11 cellular contexts compared by ENCODE assay signal in the genomic region with DNA sequence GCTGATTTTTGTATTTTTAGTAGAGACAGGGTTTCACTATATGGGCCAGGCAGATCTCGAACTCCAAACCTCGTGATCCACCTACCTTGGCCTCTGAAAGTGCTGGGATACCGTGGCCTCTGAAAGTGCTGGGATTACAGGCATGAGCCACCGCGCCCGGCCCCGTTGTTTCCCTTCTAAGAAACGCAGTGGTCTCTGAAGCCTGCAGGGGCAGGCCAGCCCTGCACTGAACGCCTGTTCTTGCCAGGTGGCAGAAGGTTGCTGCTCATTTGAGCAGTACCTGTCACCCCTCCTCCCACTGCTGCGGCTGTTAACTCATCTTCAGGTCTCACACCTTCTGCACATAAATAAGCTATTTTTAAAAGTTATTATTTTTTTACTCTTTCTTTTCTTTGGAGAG. TPM values are rescaled to one million over a fixed set of nuclear protein-coding genes. Genes with fewer than 3 reads are reported as not detected.
DNase-seq lines count a peak whose midpoint lies in the region; ATAC-seq, FAIRE-seq and TF ChIP-seq lines count a peak whose summit lies in the region.
"Had no signal": no experiment of that assay in that cellular context is flagged by ENCODE, and none has a peak within 500 bp of the region (broad histone marks: within the 10 kb centered on the region; RNA-seq: fewer than 3 reads in every experiment).

No MANE protein-coding gene starts in this region.

- DNase-seq in NCI-H82 (lab: John Stamatoyannopoulos, UW) = peak; percentile 43
- DNase-seq in NCI-H82 treated with DMSO at 0.1 percent for 48 hours (lab: John Stamatoyannopoulos, UW; ENCODE audit: unreplicated experiment) = no peak
- peak; percentile 51 for DNase-seq in iPS-NIHi7 (ENCODE audit: extremely low spot score)
- DNase-seq in KG1 (lab: John Stamatoyannopoulos, UW) = no peak
- no peak for DNase-seq in activated naive CD8-positive, alpha-beta T cell treated with anti-CD3 and anti-CD28 coated beads, Interleukin-2, amount 50 U/mL, for 24 hours
- DNase-seq in GM12891 (ENCODE audit: insufficient read length, low spot score) = no peak

- no peaks in the 10 kb centered on the region for H3K36me3 Mint-ChIP-seq in activated naive CD8-positive, alpha-beta T cell treated with anti-CD3 and anti-CD28 coated beads, Interleukin-2, amount 50 U/mL, for 24 hours (ENCODE audit: low read depth)
- H3K36me3 Mint-ChIP-seq: CD14-positive monocyte had no signal

- TF ChIP-seq POLR2A in GM12891 (IDR thresholded peaks at IDR 0.05; ENCODE audit: low read depth, low read length) = no peak

- peaks cover 8% of the 10 kb centered on the region for H3K4me1 Mint-ChIP-seq in activated naive CD8-positive, alpha-beta T cell treated with anti-CD3 and anti-CD28 coated beads, Interleukin-2, amount 50 U/mL, for 24 hours

- no peak for FAIRE-seq in GM12891 (lab: Jason Lieb, UNC)

- no peak overlapping the region for H3K27ac Mint-ChIP-seq in activated naive CD8-positive, alpha-beta T cell treated with anti-CD3 and anti-CD28 coated beads, Interleukin-2, amount 50 U/mL, for 24 hours
- H3K27ac Mint-ChIP-seq: activated CD4-positive, alpha-beta T cell treated with anti-CD3 and anti-CD28 coated beads, Interleukin-2, amount 10 ng/mL, durations not matched to agents 24 days and 14 days had no signal

- ATAC-seq in SK-N-SH treated with all-trans-retinoic acid at 6 μM for 48 hours = 0 out of 3 replicates have a peak, but pooled peaks have one; percentile 7
- no peak for ATAC-seq in activated naive CD8-positive, alpha-beta T cell treated with anti-CD3 and anti-CD28 coated beads, Interleukin-2, amount 50 U/mL, for 24 hours
- no peak for ATAC-seq in activated CD4-positive, CD25-positive, alpha-beta regulatory T cell treated with anti-CD3 and anti-CD28 coated beads, Interleukin-2, amount 50 U/mL, for 24 hours

- peaks cover 12% of the 10 kb centered on the region for H3K27me3 Mint-ChIP-seq in activated naive CD8-positive, alpha-beta T cell treated with anti-CD3 and anti-CD28 coated beads, Interleukin-2, amount 50 U/mL, for 24 hours

- no peak overlapping the region for H3K4me3 Mint-ChIP-seq in activated naive CD8-positive, alpha-beta T cell treated with anti-CD3 and anti-CD28 coated beads, Interleukin-2, amount 50 U/mL, for 24 hours
- H3K4me3 Mint-ChIP-seq: activated CD4-positive, alpha-beta T cell treated with anti-CD3 and anti-CD28 coated beads, Interleukin-2, amount 10 ng/mL, durations not matched to agents 24 days and 14 days; central memory CD8-positive, alpha-beta T cell had no signal

- no peaks in the 10 kb centered on the region for H3K9me3 Mint-ChIP-seq in activated naive CD8-positive, alpha-beta T cell treated with anti-CD3 and anti-CD28 coated beads, Interleukin-2, amount 50 U/mL, for 24 hours
- H3K9me3 Mint-ChIP-seq: activated CD4-positive, alpha-beta T cell treated with anti-CD3 and anti-CD28 coated beads, Interleukin-2, amount 10 ng/mL, durations not matched to agents 24 days and 14 days; CD14-positive monocyte; central memory CD8-positive, alpha-beta T cell had no signal

TF ChIP-seq in SK-N-SH treated with all-trans-retinoic acid at 6 μM for 48 hours, 23 proteins besides CTCF, POLR2A, EP300 and RAD21 (continues in another document):
- TF ChIP-seq ISL1 (CRISPR knock-in tag; IDR thresholded peaks at IDR 0.05) (no peak), ZFP30 (CRISPR knock-in tag; IDR thresholded peaks at IDR 0.05) (no peak), ZNF70 (CRISPR knock-in tag; IDR thresholded peaks at IDR 0.05) (no peak), ZC3H10 (CRISPR knock-in tag; IDR thresholded peaks at IDR 0.05) (no peak), BACH2 (CRISPR knock-in tag; IDR thresholded peaks at IDR 0.05; ENCODE audit: borderline replicate concordance) (no peak), PPARA (CRISPR knock-in tag; IDR thresholded peaks at IDR 0.05; ENCODE audit: borderline replicate concordance) (no peak), ZFP3 (CRISPR knock-in tag; IDR thresholded peaks at IDR 0.05) (no peak), TOX (CRISPR knock-in tag; IDR thresholded peaks at IDR 0.05; ENCODE audit: borderline replicate concordance) (no peak), CSDC2 (CRISPR knock-in tag; IDR thresholded peaks at IDR 0.05) (no peak), ZNF8 (CRISPR knock-in tag; IDR thresholded peaks at IDR 0.05) (no peak)
- TF ChIP-seq, protein P1, sequence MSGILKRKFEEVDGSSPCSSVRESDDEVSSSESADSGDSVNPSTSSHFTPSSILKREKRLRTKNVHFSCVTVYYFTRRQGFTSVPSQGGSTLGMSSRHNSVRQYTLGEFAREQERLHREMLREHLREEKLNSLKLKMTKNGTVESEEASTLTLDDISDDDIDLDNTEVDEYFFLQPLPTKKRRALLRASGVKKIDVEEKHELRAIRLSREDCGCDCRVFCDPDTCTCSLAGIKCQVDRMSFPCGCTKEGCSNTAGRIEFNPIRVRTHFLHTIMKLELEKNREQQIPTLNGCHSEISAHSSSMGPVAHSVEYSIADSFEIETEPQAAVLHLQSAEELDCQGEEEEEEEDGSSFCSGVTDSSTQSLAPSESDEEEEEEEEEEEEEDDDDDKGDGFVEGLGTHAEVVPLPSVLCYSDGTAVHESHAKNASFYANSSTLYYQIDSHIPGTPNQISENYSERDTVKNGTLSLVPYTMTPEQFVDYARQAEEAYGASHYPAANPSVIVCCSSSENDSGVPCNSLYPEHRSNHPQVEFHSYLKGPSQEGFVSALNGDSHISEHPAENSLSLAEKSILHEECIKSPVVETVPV (CRISPR knock-in tag; IDR thresholded peaks at IDR 0.05) = no peak
- TF ChIP-seq, protein P2, sequence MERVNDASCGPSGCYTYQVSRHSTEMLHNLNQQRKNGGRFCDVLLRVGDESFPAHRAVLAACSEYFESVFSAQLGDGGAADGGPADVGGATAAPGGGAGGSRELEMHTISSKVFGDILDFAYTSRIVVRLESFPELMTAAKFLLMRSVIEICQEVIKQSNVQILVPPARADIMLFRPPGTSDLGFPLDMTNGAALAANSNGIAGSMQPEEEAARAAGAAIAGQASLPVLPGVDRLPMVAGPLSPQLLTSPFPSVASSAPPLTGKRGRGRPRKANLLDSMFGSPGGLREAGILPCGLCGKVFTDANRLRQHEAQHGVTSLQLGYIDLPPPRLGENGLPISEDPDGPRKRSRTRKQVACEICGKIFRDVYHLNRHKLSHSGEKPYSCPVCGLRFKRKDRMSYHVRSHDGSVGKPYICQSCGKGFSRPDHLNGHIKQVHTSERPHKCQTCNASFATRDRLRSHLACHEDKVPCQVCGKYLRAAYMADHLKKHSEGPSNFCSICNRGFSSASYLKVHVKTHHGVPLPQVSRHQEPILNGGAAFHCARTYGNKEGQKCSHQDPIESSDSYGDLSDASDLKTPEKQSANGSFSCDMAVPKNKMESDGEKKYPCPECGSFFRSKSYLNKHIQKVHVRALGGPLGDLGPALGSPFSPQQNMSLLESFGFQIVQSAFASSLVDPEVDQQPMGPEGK (CRISPR knock-in tag; IDR thresholded peaks at IDR 0.05; ENCODE audit: borderline replicate concordance) = no peak

TF ChIP-seq in GM12891, 5 proteins besides CTCF, POLR2A, EP300 and RAD21:
- TF ChIP-seq TAF1 (IDR thresholded peaks at IDR 0.05; ENCODE audit: low read depth, low read length) (no peak), POLR2AphosphoS5 (IDR thresholded peaks at IDR 0.05; ENCODE audit: low read depth, low read length) (no peak), PAX5 (IDR thresholded peaks at IDR 0.05; ENCODE audit: insufficient read depth, low read length, severe bottlenecking) (no peak), SPI1 (IDR thresholded peaks at IDR 0.05; ENCODE audit: low read depth, low read length) (no peak), POU2F2 (IDR thresholded peaks at IDR 0.05; ENCODE audit: low read depth, low read length) (no peak)

RNA-seq across cellular contexts. Expression of a gene that starts 24.3 kb away (rescaled TPM):
- not detected for polyA plus RNA-seq in GM12891 (2012; ENCODE audit: low read depth, missing spikeins)
- polyA plus RNA-seq: CD14-positive monocyte had no signal

RNA-seq across cellular contexts. Expression of a gene that starts 36.3 kb away (rescaled TPM):
- polyA plus RNA-seq in GM12891 (2012; ENCODE audit: low read depth, missing spikeins) = not detected
- polyA plus RNA-seq: CD14-positive monocyte had no signal

Comparison
In these comparisons a context has a peak if more than half of its experiments do, and no peak if none do; other contexts are left out.
1. DNase-seq: peak in NCI-H82 (single experiment) and iPS-NIHi7 (single experiment); none in NCI-H82 treated with DMSO at 0.1 percent for 48 hours (single experiment), KG1 (single experiment), activated naive CD8-positive, alpha-beta T cell treated with anti-CD3 and anti-CD28 coated beads, Interleukin-2, amount 50 U/mL, for 24 hours (single experiment) and GM12891 (single experiment).